8 cellular contexts compared by ENCODE assay signal in the genomic region with DNA sequence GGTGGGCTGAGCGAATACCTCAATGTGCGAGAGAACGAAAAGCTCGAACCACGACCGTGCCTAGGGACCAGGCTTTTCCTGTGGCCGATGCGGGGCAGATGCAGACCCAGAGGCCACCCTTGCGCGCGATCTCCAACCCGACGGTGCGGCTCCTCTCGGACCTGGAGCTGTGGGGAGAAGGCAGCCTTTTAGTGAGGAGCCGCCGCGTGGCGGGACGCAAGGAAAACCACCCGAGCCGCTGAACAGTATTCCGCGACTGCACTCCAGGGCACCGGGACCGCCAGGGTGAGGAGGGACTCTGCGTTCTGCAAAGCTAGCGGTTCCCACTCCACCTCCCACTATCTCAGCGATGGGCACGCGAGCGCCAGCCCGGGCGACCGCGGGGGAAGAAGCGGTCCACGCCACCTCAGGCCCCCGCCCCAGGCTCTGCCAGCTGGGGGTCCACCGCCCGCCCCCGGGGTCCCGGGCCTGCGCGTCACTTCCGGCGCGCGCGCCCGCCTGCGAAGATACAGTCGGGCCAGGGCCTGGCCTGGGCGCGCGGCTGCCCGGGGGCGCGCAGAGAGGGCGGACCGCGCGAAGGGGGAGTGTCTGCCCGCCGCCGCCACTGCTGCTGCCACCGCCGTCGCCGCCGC.
A peak's percentile ranks its signal among the peaks of the same experiment; 100 is the strongest.
DNase-seq lines count a peak whose midpoint lies in the region; TF ChIP-seq lines count a peak whose summit lies in the region.

No MANE protein-coding gene starts in this region.

- H3K4me1 ChIP-seq in ovary (ENCODE audit: insufficient read depth) (no peaks in the 10 kb centered on the region), thyroid gland (peaks cover 0 to 11% of the 10 kb centered on the region in 2 donors)

- H3K27ac Mint-ChIP-seq in activated naive CD4-positive, alpha-beta T cell treated with anti-CD3 and anti-CD28 coated beads, Interleukin-2, amount 50 U/mL, for 24 hours: peak overlapping the region; percentile 55
- peak overlapping the region; percentile 92 for H3K27ac Mint-ChIP-seq in glutamatergic neuron (ENCODE audit: unreplicated experiment)

- peak overlapping the region; percentile 91 for H3K4me3 Mint-ChIP-seq in activated naive CD4-positive, alpha-beta T cell treated with anti-CD3 and anti-CD28 coated beads, Interleukin-2, amount 50 U/mL, for 24 hours
- H3K4me3 Mint-ChIP-seq in glutamatergic neuron (ENCODE audit: unreplicated experiment): peak overlapping the region; percentile 91

- no peak for TF ChIP-seq EP300 in ovary (IDR thresholded peaks at IDR 0.05)

- H3K27me3 ChIP-seq in ovary (no peaks in the 10 kb centered on the region), thyroid gland (no peaks in the 10 kb centered on the region)

- peaks cover 18% of the 10 kb centered on the region for H3K36me3 ChIP-seq in SK-N-MC (ENCODE audit: insufficient read depth, low read length)
- no peaks in the 10 kb centered on the region for H3K36me3 ChIP-seq in ovary
- H3K36me3 ChIP-seq in thyroid gland: no peaks in the 10 kb centered on the region

- H3K4me1 Mint-ChIP-seq in activated naive CD4-positive, alpha-beta T cell treated with anti-CD3 and anti-CD28 coated beads, Interleukin-2, amount 50 U/mL, for 24 hours: peaks cover 17% of the 10 kb centered on the region
- H3K4me1 Mint-ChIP-seq in glutamatergic neuron (ENCODE audit: low read depth, unreplicated experiment): peaks cover 5% of the 10 kb centered on the region

- H3K27ac ChIP-seq in SK-N-MC: peak overlapping the region; percentile 59; the same call in 1 of the 2 replicates
- H3K27ac ChIP-seq in ovary: peak overlapping the region; percentile 87 to 93
- peak overlapping the region; percentile 68 to 92 (median 86) for H3K27ac ChIP-seq in thyroid gland

- intact Hi-C loops in ovary (cut with DNase I) (no loop called here), thyroid gland (cut with DNase I) (no loop called here)

- DNase-seq in G401 (ENCODE audit: low spot score) (peak; percentile 76), H4 (ENCODE audit: low spot score) (peak; percentile 36), LoVo (ENCODE audit: low spot score) (peak; percentile 80), SK-N-MC (ENCODE audit: low read depth, low spot score) (no peak), glutamatergic neuron (peak; percentile 87), ovary (peak; percentile 65 to 86 (median 79)), thyroid gland (peak; percentile 77 to 79)

- no peaks in the 10 kb centered on the region for H3K9me3 ChIP-seq in SK-N-MC (ENCODE audit: low read depth, low read length)
- no peaks in the 10 kb centered on the region for H3K9me3 ChIP-seq in ovary
- no peaks in the 10 kb centered on the region for H3K9me3 ChIP-seq in thyroid gland

- no peaks in the 10 kb centered on the region for H3K27me3 Mint-ChIP-seq in activated naive CD4-positive, alpha-beta T cell treated with anti-CD3 and anti-CD28 coated beads, Interleukin-2, amount 50 U/mL, for 24 hours
- peaks cover 6% of the 10 kb centered on the region for H3K27me3 Mint-ChIP-seq in glutamatergic neuron (ENCODE audit: unreplicated experiment)

- 0 to 2% (median 0%) methylated on average over 27 to 71 of the region's 71 CpGs for WGBS in ovary, 3 donors
- whole genome bisulfite sequencing in thyroid gland, 2 donors: 0% methylated on average over 11 to 18 of the region's 71 CpGs

- H3K9ac ChIP-seq in SK-N-MC (ENCODE audit: insufficient read length): peak overlapping the region; percentile 93

- in situ Hi-C loops in G401 (cut with HindIII; ENCODE audit: low sequenced_read_pairs): no loop called here

- TF ChIP-seq POLR2A in ovary (IDR thresholded peaks at IDR 0.05) (no peak), thyroid gland (IDR thresholded peaks at IDR 0.05) (peak in 1 of 2 donors; percentile 80)

- no peaks in the 10 kb centered on the region for H3K9me3 Mint-ChIP-seq in activated naive CD4-positive, alpha-beta T cell treated with anti-CD3 and anti-CD28 coated beads, Interleukin-2, amount 50 U/mL, for 24 hours
- no peaks in the 10 kb centered on the region for H3K9me3 Mint-ChIP-seq in glutamatergic neuron (ENCODE audit: unreplicated experiment)

- TF ChIP-seq CTCF in glutamatergic neuron (IDR thresholded peaks at IDR 0.05; ENCODE audit: partially characterized antibody, unreplicated experiment) (no peak), ovary (IDR thresholded peaks at IDR 0.05) (peak in 2 of 3 donors; percentile 10 to 19), thyroid gland (IDR thresholded peaks at IDR 0.05) (peak in 1 of 6 experiments; percentile 13)

- H3K4me3 ChIP-seq in SK-N-MC (peak overlapping the region; percentile 95), ovary (peak overlapping the region; percentile 94), thyroid gland (replicated peaks in 1 of 3) (peak overlapping the region; percentile 58 to 83 (median 68))

- peaks cover 1% of the 10 kb centered on the region for H3K36me3 Mint-ChIP-seq in activated naive CD4-positive, alpha-beta T cell treated with anti-CD3 and anti-CD28 coated beads, Interleukin-2, amount 50 U/mL, for 24 hours
- H3K36me3 Mint-ChIP-seq in glutamatergic neuron (ENCODE audit: unreplicated experiment): no peaks in the 10 kb centered on the region
